ENCODE assay signal across 20 cellular contexts in the genomic region with DNA sequence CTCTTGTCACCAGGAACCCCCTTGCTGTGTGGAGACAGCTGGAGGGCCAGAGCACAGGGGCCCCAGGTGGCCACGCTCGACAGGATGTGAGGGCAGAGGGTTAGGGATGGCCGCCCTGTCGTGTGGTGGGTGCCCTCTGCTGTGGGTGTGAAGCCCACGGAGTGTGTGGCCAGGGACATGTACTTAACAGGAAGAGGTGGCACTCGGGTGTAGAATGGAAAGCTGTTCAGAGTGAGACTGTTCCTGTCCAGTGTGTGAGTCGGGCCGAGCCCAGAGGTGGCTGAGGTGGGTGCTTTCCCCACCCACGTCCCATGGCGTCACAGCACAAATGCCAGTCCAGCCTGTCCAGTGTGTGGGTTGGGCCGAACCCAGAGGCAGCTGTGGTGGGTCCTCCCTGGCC.
"Had no signal": no experiment of that assay in that cellular context is flagged by ENCODE, and none has a peak within 500 bp of the region (broad histone marks: within the 10 kb centered on the region; RNA-seq: fewer than 3 reads in every experiment).

No MANE protein-coding gene starts in this region.

- H3K27ac ChIP-seq: epithelial cell of prostate, esophagus muscularis mucosa, gastrocnemius medialis, left ventricle myocardium inferior, ovary, right atrium auricular region, tibial artery, upper lobe of right lung, vagina had no signal

- H3K9me3 ChIP-seq: esophagus muscularis mucosa, gastrocnemius medialis, left ventricle myocardium inferior, ovary, right atrium auricular region, tibial artery, upper lobe of right lung, vagina had no signal

- ATAC-seq: effector memory CD8-positive, alpha-beta T cell; left cardiac atrium; naive thymus-derived CD4-positive, alpha-beta T cell; upper lobe of right lung had no signal

- H3K4me1 ChIP-seq: gastrocnemius medialis, left ventricle myocardium inferior, right atrium auricular region, tibial artery, upper lobe of right lung had no signal

- DNase-seq: effector memory CD8-positive, alpha-beta T cell; gastrocnemius medialis; kidney; left cardiac atrium; left ventricle myocardium inferior; naive thymus-derived CD4-positive, alpha-beta T cell; nucleus accumbens; ovary; stimulated activated CD4-positive, alpha-beta T cell treated with anti-CD3 and anti-CD28 coated beads, Interleukin-2, amount 100 ng/mL, for 48 hours; tibial artery; upper lobe of right lung had no signal

- H3K27me3 Mint-ChIP-seq: dendritic cell treated with granulocyte-macrophage colony-stimulating factor and Interleukin-4, amounts not matched to agents 40 ng/mL and 50 ng/mL, for 4 days; effector memory CD8-positive, alpha-beta T cell; naive thymus-derived CD4-positive, alpha-beta T cell; stimulated activated naive CD8-positive, alpha-beta T cell treated with anti-CD3 and anti-CD28 coated beads, Interleukin-15, Interleukin-2, amounts not matched to agents 100 ng/mL and 50 ng/mL, for 24 hours had no signal

- H3K27ac Mint-ChIP-seq: dendritic cell treated with granulocyte-macrophage colony-stimulating factor and Interleukin-4, amounts not matched to agents 40 ng/mL and 50 ng/mL, for 4 days; stimulated activated naive CD8-positive, alpha-beta T cell treated with anti-CD3 and anti-CD28 coated beads, Interleukin-15, Interleukin-2, amounts not matched to agents 100 ng/mL and 50 ng/mL, for 24 hours had no signal

- H3K36me3 ChIP-seq: gastrocnemius medialis, ovary, upper lobe of right lung, vagina had no signal

- H3K4me3 Mint-ChIP-seq: dendritic cell treated with granulocyte-macrophage colony-stimulating factor and Interleukin-4, amounts not matched to agents 40 ng/mL and 50 ng/mL, for 4 days; effector memory CD8-positive, alpha-beta T cell; naive thymus-derived CD4-positive, alpha-beta T cell; neural crest cell; stimulated activated naive CD8-positive, alpha-beta T cell treated with anti-CD3 and anti-CD28 coated beads, Interleukin-15, Interleukin-2, amounts not matched to agents 100 ng/mL and 50 ng/mL, for 24 hours had no signal

- H3K4me3 ChIP-seq: esophagus muscularis mucosa, gastrocnemius medialis, left ventricle myocardium inferior, lung, ovary, right atrium auricular region, smooth muscle cell, tibial artery, upper lobe of right lung, vagina had no signal
